ENCODE assay signal across 1 cellular context in genomic region chr20:44080646-44081267, GRCh38.
TF ChIP-seq lines count a peak whose summit lies in the region.

No MANE protein-coding gene starts in this region.

TF ChIP-seq in HepG2, 621 proteins besides CTCF, POLR2A, EP300 and RAD21 (continued from another document and continues in another):
- TF ChIP-seq SALL1 (CRISPR knock-in tag; IDR thresholded peaks at IDR 0.05) (0 out of 2 replicates have a peak, but pooled peaks have one; percentile 12), MAFG (CRISPR knock-in tag; IDR thresholded peaks at IDR 0.05) (no peak), MIXL1 (CRISPR knock-in tag; IDR thresholded peaks at IDR 0.05) (peak; percentile 93), ZNF142 (CRISPR knock-in tag; IDR thresholded peaks at IDR 0.05) (no peak), ATAD3A (CRISPR knock-in tag; IDR thresholded peaks at IDR 0.05) (no peak), KLF15 (CRISPR knock-in tag; IDR thresholded peaks at IDR 0.05; ENCODE audit: borderline replicate concordance) (no peak), FOXK1 (CRISPR knock-in tag; IDR thresholded peaks at IDR 0.05; ENCODE audit: borderline replicate concordance, low read depth) (peak; percentile 56; the same call in 1 of the 2 replicates), MIER3 (CRISPR knock-in tag; IDR thresholded peaks at IDR 0.05; ENCODE audit: borderline replicate concordance) (0 out of 2 replicates have a peak, but pooled peaks have one; percentile 48), ZFX (CRISPR knock-in tag; IDR thresholded peaks at IDR 0.05; ENCODE audit: low read depth) (peak; percentile 40; the same call in 1 of the 2 replicates), ZBTB25 (CRISPR knock-in tag; IDR thresholded peaks at IDR 0.05) (0 out of 2 replicates have a peak, but pooled peaks have one; percentile 47), ZNF253 (CRISPR knock-in tag; IDR thresholded peaks at IDR 0.05; ENCODE audit: borderline replicate concordance) (no peak), GABPB1 (CRISPR knock-in tag; IDR thresholded peaks at IDR 0.05) (peak; percentile 21; the same call in 1 of the 2 replicates), BCL3 (CRISPR knock-in tag; IDR thresholded peaks at IDR 0.05) (no peak), RXRB (CRISPR knock-in tag; IDR thresholded peaks at IDR 0.05; ENCODE audit: borderline replicate concordance) (0 out of 2 replicates have a peak, but pooled peaks have one; percentile 26), ZNF547 (CRISPR knock-in tag; IDR thresholded peaks at IDR 0.05) (no peak), ZFP37 (CRISPR knock-in tag; IDR thresholded peaks at IDR 0.05; ENCODE audit: borderline replicate concordance) (no peak), LBX2 (CRISPR knock-in tag; IDR thresholded peaks at IDR 0.05; ENCODE audit: borderline replicate concordance) (no peak), KLF16 (CRISPR knock-in tag; IDR thresholded peaks at IDR 0.05) (0 out of 4 replicates have a peak, but pooled peaks of 1 of the 2 experiments have one; percentile 47), NR3C1 (CRISPR knock-in tag; IDR thresholded peaks at IDR 0.05) (no peak), ZNF362 (CRISPR knock-in tag; IDR thresholded peaks at IDR 0.05; ENCODE audit: borderline replicate concordance) (no peak), PRDM4 (CRISPR knock-in tag; IDR thresholded peaks at IDR 0.05; ENCODE audit: borderline replicate concordance) (no peak), SSRP1 (CRISPR knock-in tag; IDR thresholded peaks at IDR 0.05) (no peak), FOSL2 (CRISPR knock-in tag; IDR thresholded peaks at IDR 0.05) (peak; percentile 24; the same call in 1 of the 2 replicates), ZNF30 (CRISPR knock-in tag; IDR thresholded peaks at IDR 0.05) (no peak), IRF2 (CRISPR knock-in tag; IDR thresholded peaks at IDR 0.05) (0 out of 2 replicates have a peak, but pooled peaks have one; percentile 39), MED8 (CRISPR knock-in tag; IDR thresholded peaks at IDR 0.05; ENCODE audit: insufficient replicate concordance) (no peak), CREB3 (CRISPR knock-in tag; IDR thresholded peaks at IDR 0.05) (no peak), HMGXB4 (CRISPR knock-in tag; IDR thresholded peaks at IDR 0.05; ENCODE audit: borderline replicate concordance in 1 of 2, low read depth in 1 of 2) (peak in 1 of 2 experiments; percentile 75; a peak in 1 of 4 replicates), SMAD3 (CRISPR knock-in tag; IDR thresholded peaks at IDR 0.05) (0 out of 2 replicates have a peak, but pooled peaks have one; percentile 80), ATF7-NPFF (CRISPR knock-in tag; IDR thresholded peaks at IDR 0.05; ENCODE audit: low read depth) (no peak), CHCHD3 (CRISPR knock-in tag; IDR thresholded peaks at IDR 0.05) (no peak), ELF1 (CRISPR knock-in tag; IDR thresholded peaks at IDR 0.05) (0 out of 2 replicates have a peak, but pooled peaks have one; percentile 24), ZBTB39 (CRISPR knock-in tag; IDR thresholded peaks at IDR 0.05) (no peak), IKZF5 (CRISPR knock-in tag; IDR thresholded peaks at IDR 0.05) (peak; percentile 43; the same call in 1 of the 2 replicates), ZBTB10 (CRISPR knock-in tag; IDR thresholded peaks at IDR 0.05; ENCODE audit: borderline replicate concordance) (no peak)
